ENCODE assay signal across 19 cellular contexts in the genomic region with DNA sequence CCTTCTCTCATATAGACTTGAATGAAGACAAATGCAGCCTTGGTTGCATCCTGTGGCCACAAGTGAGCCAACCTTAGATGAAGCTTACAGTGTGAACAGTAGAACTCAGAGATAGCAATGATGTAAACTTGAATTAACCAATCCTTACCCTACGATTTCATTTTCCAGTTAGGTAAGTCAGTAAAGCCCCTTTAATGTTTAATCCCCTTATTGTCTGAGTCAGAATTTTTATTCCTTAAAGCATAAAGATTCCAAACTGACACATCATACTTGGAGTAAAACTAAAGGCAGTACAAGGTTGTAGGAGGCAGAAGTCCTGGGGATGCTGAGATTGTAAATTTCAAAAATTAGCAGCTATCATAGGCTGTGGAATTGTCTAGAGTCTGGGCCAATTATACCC.
"Had no signal": no experiment of that assay in that cellular context is flagged by ENCODE, and none has a peak within 500 bp of the region (broad histone marks: within the 10 kb centered on the region; RNA-seq: fewer than 3 reads in every experiment).

No MANE protein-coding gene starts in this region.

- DNase-seq: activated CD4-positive, alpha-beta memory T cell treated with anti-CD3 and anti-CD28 coated beads for 36 hours; activated CD4-positive, alpha-beta T cell treated with anti-CD3 and anti-CD28 coated beads for 48 hours; activated naive CD4-positive, alpha-beta T cell treated with Interleukin-2 at 50 U/mL for 16 hours; activated naive CD8-positive, alpha-beta T cell treated with anti-CD3 and anti-CD28 coated beads for 36 hours; activated T-cell treated with anti-CD3 and anti-CD28 coated beads, Interleukin-2, amount 50 U/mL, for 48 hours; amniotic stem cell; cerebellar nuclear complex; cortex of kidney; erythroblast; immature natural killer cell; ovary; right lobe of liver; stimulated activated CD4-positive, alpha-beta T cell treated with anti-CD3 and anti-CD28 coated beads, Interleukin-1b, Interleukin-23, amount 100 ng/mL, for 48 hours; substantia nigra; thyroid gland; upper lobe of right lung had no signal

- ATAC-seq: upper lobe of right lung had no signal

- H3K27ac ChIP-seq: hepatocyte, neutrophil, ovary, right lobe of liver, skin epidermis, thyroid gland, upper lobe of right lung had no signal

- H3K27me3 ChIP-seq: hepatocyte, neutrophil, ovary, right lobe of liver, thyroid gland, upper lobe of right lung had no signal

- H3K4me3 ChIP-seq: hepatocyte, ovary, right lobe of liver, skin epidermis, thyroid gland, upper lobe of right lung had no signal

- H3K36me3 ChIP-seq: neutrophil, ovary, right lobe of liver, thyroid gland, upper lobe of right lung had no signal

- H3K9me3 ChIP-seq: neutrophil, ovary, right lobe of liver, thyroid gland, upper lobe of right lung had no signal

- H3K4me1 ChIP-seq: right lobe of liver, thyroid gland, upper lobe of right lung had no signal
